ENCODE assay signal across 1 cellular context in genomic region chr13:113157929-113158747, GRCh38.
TF ChIP-seq lines count a peak whose summit lies in the region.

Gene PROZ, plus strand, starts transcription at chr13:113158648. Its CDS starts 13 bp downstream, at chr13:113158661.

TF ChIP-seq in Ishikawa, 13 proteins besides CTCF, POLR2A, EP300 and RAD21 (continued from another document):
- TF ChIP-seq REST (IDR thresholded peaks at IDR 0.05; ENCODE audit: low read depth), result no peak
TF ChIP-seq in Ishikawa: peak in this region for 1.
